ENCODE assay signal across 9 cellular contexts in the genomic region with DNA sequence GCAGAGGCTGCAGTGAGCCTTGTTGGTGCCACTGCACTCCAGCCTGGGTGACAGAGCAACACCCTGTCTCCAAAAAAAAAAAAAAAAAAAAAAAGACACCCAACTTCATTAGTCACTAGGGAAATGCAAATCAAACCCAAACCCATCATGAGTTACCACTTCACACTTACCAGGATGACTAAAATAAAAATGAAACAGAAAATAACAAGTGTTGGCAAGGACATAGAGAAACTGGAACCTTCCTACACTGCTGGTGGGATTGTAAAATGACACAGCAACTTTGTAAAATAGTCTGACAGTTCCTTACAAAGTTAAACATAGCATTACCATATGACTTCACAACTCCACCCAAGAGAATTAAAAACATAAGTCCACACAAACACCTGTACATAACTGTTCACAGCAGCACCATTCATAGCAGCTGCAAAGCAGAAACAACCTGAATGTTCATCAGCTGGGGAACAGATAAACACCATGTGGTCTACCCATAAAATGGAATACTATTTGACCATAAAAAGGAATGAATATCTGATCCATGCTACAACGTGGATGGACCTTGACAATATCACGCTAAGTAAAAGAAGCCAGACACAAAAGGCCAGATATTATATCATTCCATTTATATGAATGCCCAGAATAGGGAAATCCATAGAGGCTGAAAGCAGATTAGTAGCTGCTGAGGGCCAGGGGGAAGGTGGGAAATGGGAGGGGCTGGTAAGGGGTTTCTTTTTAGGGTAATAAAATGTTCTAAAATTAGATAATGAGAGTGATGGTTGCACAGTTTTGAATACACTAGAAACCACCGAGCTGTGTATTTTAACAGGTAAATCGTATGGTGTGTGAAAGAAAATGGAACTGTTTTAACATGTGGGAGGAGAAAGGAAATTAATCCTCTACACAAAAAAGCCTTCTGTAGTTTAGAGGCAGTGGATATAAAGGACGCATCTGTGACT. TPM values are rescaled to one million over a fixed set of nuclear protein-coding genes. Genes with fewer than 3 reads are reported as not detected.
A peak's percentile ranks its signal among the peaks of the same experiment; 100 is the strongest.
DNase-seq lines count a peak whose midpoint lies in the region; ATAC-seq, FAIRE-seq and TF ChIP-seq lines count a peak whose summit lies in the region.
"Had no signal": no experiment of that assay in that cellular context is flagged by ENCODE, and none has a peak within 500 bp of the region (broad histone marks: within the 10 kb centered on the region; RNA-seq: fewer than 3 reads in every experiment).

No MANE protein-coding gene starts in this region.

- intact Hi-C loops in vagina (cut with DNase I) (no loop called here), left colon (cut with DNase I, micrococcal nuclease) (no loop called here)

- H3K27me3 ChIP-seq in bronchial epithelial cell (ENCODE audit: control insufficient read depth, insufficient read depth, low read length) (no peaks in the 10 kb centered on the region), vagina (no peaks in the 10 kb centered on the region)

- no peak overlapping the region for H3K27ac ChIP-seq in vagina

- no peak for FAIRE-seq in bronchial epithelial cell (lab: Jason Lieb, UNC)
- FAIRE-seq in RCC 7860 (lab: Jason Lieb, UNC) = no peak

- no peaks in the 10 kb centered on the region for H3K36me3 ChIP-seq in bronchial epithelial cell (ENCODE audit: control insufficient read depth, insufficient read depth, low read length)
- no peaks in the 10 kb centered on the region for H3K36me3 ChIP-seq in vagina

- TF ChIP-seq CTCF in bronchial epithelial cell (IDR thresholded peaks at IDR 0.05; ENCODE audit: insufficient read depth, low read length, severe bottlenecking) = no peak
- TF ChIP-seq CTCF in vagina (IDR thresholded peaks at IDR 0.05) = no peak

- H3K4me3 ChIP-seq in bronchial epithelial cell (ENCODE audit: low read depth, low read length) = no peak overlapping the region
- H3K4me3 ChIP-seq in vagina = no peak overlapping the region

- peak; percentile 22 for DNase-seq in bronchial epithelial cell (ENCODE audit: low read depth)
- DNase-seq in vagina (ENCODE audit: extremely low spot score in 2 of 2) = no peak
- DNase-seq in RCC 7860 (ENCODE audit: low spot score) = no peak
- no peak for DNase-seq in left colon
- DNase-seq: IMR-90, PC-3 had no signal

- TF ChIP-seq POLR2A in vagina (IDR thresholded peaks at IDR 0.05) = no peak

- ATAC-seq in GM18873 (IDR thresholded peaks at IDR 0.05; ENCODE audit: low FRiP score, unreplicated experiment) = peak; percentile 81
- ATAC-seq in GM21576 (IDR thresholded peaks at IDR 0.05; ENCODE audit: unreplicated experiment) = peak; percentile 77
- peak; percentile 84 for ATAC-seq in HG03378 (IDR thresholded peaks at IDR 0.05; ENCODE audit: unreplicated experiment)
- ATAC-seq in left colon = no peak
- ATAC-seq: PC-3 had no signal

- no peaks in the 10 kb centered on the region for H3K4me1 ChIP-seq in vagina

- H3K9me3 ChIP-seq in vagina = no peaks in the 10 kb centered on the region

RNA-seq across cellular contexts. Expression of a gene that starts 18.3 kb away (rescaled TPM):
- 7.7 and 10.8 TPM in 2 replicates for total RNA-seq in bronchial epithelial cell
- 23.8 TPM for total RNA-seq in vagina
- 10 to 100 TPM; 11.3 to 16.9 TPM for total RNA-seq in left colon
